ENCODE assay signal across 20 cellular contexts in genomic region chr1:24472527-24473251, GRCh38.
"Had no signal": no experiment of that assay in that cellular context is flagged by ENCODE, and none has a peak within 500 bp of the region (broad histone marks: within the 10 kb centered on the region; RNA-seq: fewer than 3 reads in every experiment).

No MANE protein-coding gene starts in this region.

- H3K4me3 ChIP-seq: colonic mucosa, dorsolateral prefrontal cortex, esophagus squamous epithelium, gastrocnemius medialis, spleen, tibial artery, uterus had no signal

- H3K9me3 Mint-ChIP-seq: effector memory CD8-positive, alpha-beta T cell; nephron progenitor cell; T-cell; T-helper 2 cell treated with Interferon-gamma antibody and Interleukin-4, amounts not matched to agents 5 μg/mL and 100 μg/mL, for 36 hours had no signal

- ATAC-seq: activated naive CD4-positive, alpha-beta T cell treated with anti-CD3 and anti-CD28 coated beads, Interleukin-2, amount 50 U/mL, for 72 hours; effector memory CD8-positive, alpha-beta T cell; gastrocnemius medialis; left ventricle myocardium superior; T-cell had no signal

- H3K4me1 ChIP-seq: colonic mucosa, gastrocnemius medialis, spleen, tibial artery, uterus had no signal

- H3K36me3 ChIP-seq: colonic mucosa, gastrocnemius medialis, uterus had no signal

- H3K27me3 ChIP-seq: colonic mucosa, dorsolateral prefrontal cortex, esophagus squamous epithelium, gastrocnemius medialis, spleen, tibial artery, uterus had no signal

- H3K27ac Mint-ChIP-seq: activated naive CD4-positive, alpha-beta T cell treated with anti-CD3 and anti-CD28 coated beads, Interleukin-2, amount 50 U/mL, for 72 hours; nephron progenitor cell; T-helper 2 cell treated with Interferon-gamma antibody and Interleukin-4, amounts not matched to agents 5 μg/mL and 100 μg/mL, for 36 hours had no signal

- H3K4me3 Mint-ChIP-seq: effector memory CD8-positive, alpha-beta T cell; nephron progenitor cell; T-cell; T-helper 2 cell treated with Interferon-gamma antibody and Interleukin-4, amounts not matched to agents 5 μg/mL and 100 μg/mL, for 36 hours had no signal

- H3K27ac ChIP-seq: colonic mucosa, dorsolateral prefrontal cortex, esophagus squamous epithelium, gastrocnemius medialis, spleen, tibial artery, uterus had no signal

- H3K27me3 Mint-ChIP-seq: effector memory CD8-positive, alpha-beta T cell; T-cell had no signal

- H3K9me3 ChIP-seq: colonic mucosa, esophagus squamous epithelium, gastrocnemius medialis, spleen, tibial artery, uterus had no signal

- DNase-seq: activated gamma-delta T cell treated with Interleukin-2 at 50 U/mL for 16 hours; activated T-cell treated with anti-CD3 and anti-CD28 coated beads, Interleukin-2, amount 50 U/mL, for 1 hour; colonic mucosa; dorsolateral prefrontal cortex; effector memory CD8-positive, alpha-beta T cell; esophagus squamous epithelium; gastrocnemius medialis; hypothalamus; left ventricle myocardium superior; nephron progenitor cell; nucleus accumbens; retina; spleen; stimulated activated CD4-positive, alpha-beta T cell treated with anti-CD3 and anti-CD28 coated beads, Interleukin-4, amount 100 ng/mL, for 24 hours; stimulated activated naive CD4-positive, alpha-beta T cell treated with Interleukin-2 at 50 U/mL for 16 hours; T-cell; tibial artery; uterus had no signal
